ENCODE assay signal across 23 cellular contexts in the genomic region with DNA sequence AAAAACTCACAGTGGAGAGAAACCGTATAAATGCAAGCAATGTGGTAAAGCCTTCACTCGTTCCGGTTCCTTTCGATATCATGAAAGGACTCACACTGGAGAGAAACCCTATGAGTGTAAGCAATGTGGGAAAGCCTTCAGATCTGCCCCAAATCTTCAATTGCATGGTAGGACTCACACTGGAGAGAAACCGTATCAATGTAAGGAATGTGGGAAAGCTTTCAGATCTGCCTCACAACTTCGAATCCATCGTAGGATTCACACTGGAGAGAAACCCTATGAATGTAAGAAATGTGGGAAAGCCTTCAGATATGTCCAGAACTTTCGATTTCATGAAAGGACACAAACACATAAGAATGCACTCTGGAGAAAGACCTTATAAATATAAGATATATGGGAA. TPM values are rescaled to one million over a fixed set of nuclear protein-coding genes. Genes with fewer than 3 reads are reported as not detected.
"Had no signal": no experiment of that assay in that cellular context is flagged by ENCODE, and none has a peak within 500 bp of the region (broad histone marks: within the 10 kb centered on the region; RNA-seq: fewer than 3 reads in every experiment).

No MANE protein-coding gene starts in this region.

- DNase-seq: IMR-90, Kasumi-1, MM.1S, NCI-H1092 treated with DMSO at 0.1 percent for 48 hours, NCI-H1436, NCI-H187, NCI-H2029, NCI-H2081 treated with DMSO at 0.1 percent for 48 hours, NCI-H2171, NCI-H226, NCI-H446, NCI-H510A, NCI-H524 treated with DMSO at 0.1 percent for 48 hours, NCI-H69, NCI-H774, Right ventricle myocardium superior, RPMI8226, SIG-M5 had no signal

- H3K4me2 ChIP-seq: KMS-11 had no signal

- H3K27me3 ChIP-seq: SJSA1 had no signal

- H3K4me1 ChIP-seq: SJSA1 had no signal

- FAIRE-seq: RCC 7860 had no signal

- H3K27ac ChIP-seq: KMS-11, SJSA1, SK-N-MC had no signal

- H3K4me3 ChIP-seq: SJSA1, SK-N-MC had no signal

- H3K36me3 ChIP-seq: SJSA1 had no signal

- H3K9ac ChIP-seq: KMS-11 had no signal

RNA-seq across cellular contexts. Expression of a gene that starts 19.7 kb away (rescaled TPM):
- total RNA-seq: HT-29 had no signal
